27 cellular contexts compared by ENCODE assay signal in genomic region chr15:69766156-69766555, GRCh38.
DNase-seq lines count a peak whose midpoint lies in the region; ATAC-seq and TF ChIP-seq lines count a peak whose summit lies in the region.
"Had no signal": no experiment of that assay in that cellular context is flagged by ENCODE, and none has a peak within 500 bp of the region (broad histone marks: within the 10 kb centered on the region; RNA-seq: fewer than 3 reads in every experiment).

No MANE protein-coding gene starts in this region.

- H3K9ac ChIP-seq in KMS-11, result no peak overlapping the region
- H3K9ac ChIP-seq: BLaER1 treated with 17β-estradiol and CSF1 and Interleukin-3, amounts not matched to agents 10 nM and 100 nM had no signal

- H3K27ac Mint-ChIP-seq in naive thymus-derived CD4-positive, alpha-beta T cell, result no peak overlapping the region
- H3K27ac Mint-ChIP-seq: CD8-positive, alpha-beta T cell had no signal

- intact Hi-C loops in OCI-LY7 (cut with micrococcal nuclease; ENCODE audit: unreplicated experiment) (no loop called here), sciatic nerve (cut with DNase I) (no loop called here)
- intact Hi-C loops in naive thymus-derived CD4-positive, alpha-beta T cell (cut with micrococcal nuclease), result no loop called here

- DNase-seq in OCI-LY7 (ENCODE audit: low spot score), result no peak
- peak; percentile 33 for DNase-seq in epithelial cell of prostate (ENCODE audit: low read depth, low spot score)
- DNase-seq in stimulated activated CD4-positive, alpha-beta T cell treated with anti-CD3 and anti-CD28 coated beads, Interleukin-4, amount 100 ng/mL, for 4 hours, result no peak
- no peak for DNase-seq in naive thymus-derived CD4-positive, alpha-beta T cell
- no peak for DNase-seq in sciatic nerve (ENCODE audit: low spot score)
- DNase-seq: AML-193; Caco-2; CD8-positive, alpha-beta T cell; EL; GDM1; Kasumi-1; NCI-H1048; NCI-H1417; NCI-H1694; NCI-H2029 treated with DMSO at 0.1 percent for 48 hours; NCI-H446 treated with DMSO at 0.1 percent for 48 hours; NCI-H526; NCI-H82; OCI-M1; SJCRH30 had no signal

- 0 out of 3 replicates have a peak, but pooled peaks have one; percentile 3 for TF ChIP-seq CTCF in GM12872 (IDR thresholded peaks at IDR 0.05; ENCODE audit: insufficient read depth, low read depth, low read length)
- no peak for TF ChIP-seq CTCF in KMS-11 (conservative IDR thresholded peaks at IDR 0.05; ENCODE audit: low read depth, low read length)
- TF ChIP-seq CTCF in OCI-LY7 (conservative IDR thresholded peaks at IDR 0.05; ENCODE audit: low read length), result 0 out of 2 replicates have a peak, but pooled peaks have one; percentile 7

- H3K9me3 ChIP-seq in OCI-LY7 (ENCODE audit: low read length), result peaks cover 11% of the 10 kb centered on the region
- H3K9me3 ChIP-seq in naive thymus-derived CD4-positive, alpha-beta T cell (ENCODE audit: control insufficient read depth in 2 of 3, low read length in 3 of 3), result no peaks in the 10 kb centered on the region
- H3K9me3 ChIP-seq: Caco-2 had no signal

- H3K9me3 Mint-ChIP-seq in naive thymus-derived CD4-positive, alpha-beta T cell, result peaks cover 0 to 18% (median 1%) of the 10 kb centered on the region in 11 donors

- peaks cover 0 to 37% (median 0%) of the 10 kb centered on the region in 5 donors for H3K36me3 Mint-ChIP-seq in naive thymus-derived CD4-positive, alpha-beta T cell
- H3K36me3 Mint-ChIP-seq: CD8-positive, alpha-beta T cell had no signal

- peaks cover 19 to 45% (median 33%) of the 10 kb centered on the region in 7 donors for H3K4me1 Mint-ChIP-seq in naive thymus-derived CD4-positive, alpha-beta T cell

- H3K4me3 Mint-ChIP-seq in naive thymus-derived CD4-positive, alpha-beta T cell, result no peak overlapping the region
- H3K4me3 Mint-ChIP-seq: CD8-positive, alpha-beta T cell had no signal

- H3K27me3 Mint-ChIP-seq in naive thymus-derived CD4-positive, alpha-beta T cell, result peaks cover 0 to 48% (median 10%) of the 10 kb centered on the region in 5 donors

- H3K4me2 ChIP-seq in KMS-11 (peak overlapping the region; percentile 27; the same call in 1 of the 2 replicates), OCI-LY7 (ENCODE audit: low read length) (no peak overlapping the region)
- H3K4me2 ChIP-seq: A549; BLaER1 treated with 17β-estradiol and CSF1 and Interleukin-3, amounts not matched to agents 10 nM and 100 nM had no signal

- POLR2A ChIA-PET in OCI-LY7 (lab: Charles Lee), result no interaction called here
- POLR2A ChIA-PET in naive thymus-derived CD4-positive, alpha-beta T cell (lab: Charles Lee), result interaction anchor here (1.0 kb wide), 1 partner anchor 15 kb away, joined by 3 read pairs; no protein-coding TSS in a partner anchor

- H3K4me1 ChIP-seq in KMS-11 (ENCODE audit: low read depth, poor library complexity, severe bottlenecking), result peaks cover 48% of the 10 kb centered on the region
- H3K4me1 ChIP-seq in OCI-LY7 (ENCODE audit: insufficient read depth, low read length, poor library complexity, severe bottlenecking), result peaks cover 17% of the 10 kb centered on the region
- H3K4me1 ChIP-seq in naive thymus-derived CD4-positive, alpha-beta T cell (ENCODE audit: control insufficient read depth in 2 of 2, insufficient read depth in 2 of 2, low read length in 2 of 2), result peaks cover 6 to 11% of the 10 kb centered on the region in 2 donors
- H3K4me1 ChIP-seq: A549, SJCRH30 had no signal

- no peak for ATAC-seq in naive thymus-derived CD4-positive, alpha-beta T cell
- no peak for ATAC-seq in sciatic nerve
- no peak for ATAC-seq in GM21619 (IDR thresholded peaks at IDR 0.05; ENCODE audit: unreplicated experiment)
- ATAC-seq: A549; CD8-positive, alpha-beta T cell; Right ventricle myocardium inferior had no signal

- no peaks in the 10 kb centered on the region for H4K20me1 ChIP-seq in KMS-11 (ENCODE audit: insufficient read depth)
- no peaks in the 10 kb centered on the region for H4K20me1 ChIP-seq in OCI-LY7 (ENCODE audit: insufficient read depth, low read length)

- H3K79me2 ChIP-seq in KMS-11 (ENCODE audit: insufficient read depth, low read depth) (no peaks in the 10 kb centered on the region), OCI-LY7 (ENCODE audit: insufficient read depth, low read depth, low read length) (no peaks in the 10 kb centered on the region)

- no peak overlapping the region for H3K27ac ChIP-seq in KMS-11
- no peak overlapping the region for H3K27ac ChIP-seq in OCI-LY7 (ENCODE audit: low read depth, low read length, poor library complexity, severe bottlenecking)
- no peak overlapping the region for H3K27ac ChIP-seq in epithelial cell of prostate
- no peak overlapping the region for H3K27ac ChIP-seq in naive thymus-derived CD4-positive, alpha-beta T cell (ENCODE audit: low read depth, low read length)
- H3K27ac ChIP-seq: A549; BLaER1 treated with 17β-estradiol and CSF1 and Interleukin-3, amounts not matched to agents 10 nM and 100 nM; HL-60; SJCRH30 had no signal

- H3K4me3 ChIP-seq in KMS-11 (IDR thresholded peaks at IDR 0.05; ENCODE audit: insufficient read depth, low read depth, low read length) (no peak overlapping the region), OCI-LY7 (ENCODE audit: low read depth, low read length, poor library complexity, severe bottlenecking) (no peak overlapping the region)
- no peak overlapping the region for H3K4me3 ChIP-seq in naive thymus-derived CD4-positive, alpha-beta T cell (ENCODE audit: low read length)
- H3K4me3 ChIP-seq: A549; BLaER1 treated with 17β-estradiol and CSF1 and Interleukin-3, amounts not matched to agents 10 nM and 100 nM; SJCRH30 had no signal

- H3K9me2 ChIP-seq in OCI-LY7 (ENCODE audit: insufficient read depth, low read length), result no peaks in the 10 kb centered on the region

- H2AFZ ChIP-seq in KMS-11 (ENCODE audit: low read depth) (no peak overlapping the region), OCI-LY7 (ENCODE audit: low read length) (no peak overlapping the region)

- CTCF ChIA-PET in OCI-LY7 (lab: Charles Lee; ENCODE audit: unreplicated experiment), result no interaction called here
- CTCF ChIA-PET in naive thymus-derived CD4-positive, alpha-beta T cell (lab: Charles Lee), result no interaction called here

- H3K36me3 ChIP-seq in KMS-11 (ENCODE audit: insufficient read depth) (no peaks in the 10 kb centered on the region), OCI-LY7 (ENCODE audit: insufficient read depth, low read length) (no peaks in the 10 kb centered on the region)
- H3K36me3 ChIP-seq in naive thymus-derived CD4-positive, alpha-beta T cell (ENCODE audit: control insufficient read depth in 2 of 3, insufficient read depth in 3 of 3, low read length in 3 of 3), result no peaks in the 10 kb centered on the region
- H3K36me3 ChIP-seq: BLaER1 treated with 17β-estradiol and CSF1 and Interleukin-3, amounts not matched to agents 10 nM and 100 nM; SJCRH30 had no signal

- BruUV-seq in OCI-LY7 (replicated peaks; lab: Mats Ljungman, UMichigan), result no TSS peak

- no peaks in the 10 kb centered on the region for H3K27me3 ChIP-seq in KMS-11 (ENCODE audit: insufficient read depth, low read depth)
- no peaks in the 10 kb centered on the region for H3K27me3 ChIP-seq in naive thymus-derived CD4-positive, alpha-beta T cell (ENCODE audit: control insufficient read depth in 2 of 2, insufficient read depth in 2 of 2, low read length in 2 of 2)
